ENCODE assay signal across 13 cellular contexts in the genomic region with DNA sequence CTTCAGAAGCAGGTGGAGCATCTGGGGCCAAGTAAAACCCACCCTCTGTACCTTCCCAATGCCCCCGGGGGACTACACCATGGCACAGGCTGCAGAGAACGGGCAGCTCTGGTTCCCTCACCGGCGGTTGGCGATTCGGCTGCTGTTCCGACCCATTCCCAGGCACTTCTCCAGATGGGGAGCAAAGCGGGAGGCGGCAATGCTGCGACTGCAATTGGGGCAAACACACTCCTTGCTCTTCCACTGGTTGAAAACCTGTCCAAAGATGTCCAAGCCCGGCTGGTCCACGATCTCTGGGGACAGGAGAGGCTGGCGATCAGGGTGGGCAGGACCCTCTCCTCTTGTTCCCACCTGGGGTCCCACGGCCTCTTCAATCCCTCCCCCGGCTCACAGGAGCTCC. TPM values are rescaled to one million over a fixed set of nuclear protein-coding genes. Genes with fewer than 3 reads are reported as not detected.
DNase-seq lines count a peak whose midpoint lies in the region; ATAC-seq lines count a peak whose summit lies in the region.
"Had no signal": no experiment of that assay in that cellular context is flagged by ENCODE, and none has a peak within 500 bp of the region (broad histone marks: within the 10 kb centered on the region; RNA-seq: fewer than 3 reads in every experiment).

No MANE protein-coding gene starts in this region.

- no peak for ATAC-seq in stimulated activated naive CD8-positive, alpha-beta T cell treated with anti-CD3 and anti-CD28 coated beads, Interleukin-15, amount 100 ng/mL, for 72 hours
- ATAC-seq in naive thymus-derived CD8-positive, alpha-beta T cell, result no peak
- ATAC-seq in GM21528 (IDR thresholded peaks at IDR 0.05; ENCODE audit: low FRiP score, unreplicated experiment), result no peak
- ATAC-seq in left ventricle myocardium superior, result no peak
- no peak for ATAC-seq in GM18907 (IDR thresholded peaks at IDR 0.05; ENCODE audit: unreplicated experiment)

- no peaks in the 10 kb centered on the region for H3K9me3 Mint-ChIP-seq in stimulated activated naive CD8-positive, alpha-beta T cell treated with anti-CD3 and anti-CD28 coated beads, Interleukin-15, Interleukin-2, amounts not matched to agents 100 ng/mL and 50 ng/mL, for 24 hours
- H3K9me3 Mint-ChIP-seq in stimulated activated naive CD8-positive, alpha-beta T cell treated with anti-CD3 and anti-CD28 coated beads, Interleukin-15, amount 100 ng/mL, for 72 hours, result no peaks in the 10 kb centered on the region
- no peaks in the 10 kb centered on the region for H3K9me3 Mint-ChIP-seq in naive thymus-derived CD8-positive, alpha-beta T cell

- no peaks in the 10 kb centered on the region for H3K27me3 Mint-ChIP-seq in stimulated activated naive CD8-positive, alpha-beta T cell treated with anti-CD3 and anti-CD28 coated beads, Interleukin-15, Interleukin-2, amounts not matched to agents 100 ng/mL and 50 ng/mL, for 24 hours
- H3K27me3 Mint-ChIP-seq in stimulated activated naive CD8-positive, alpha-beta T cell treated with anti-CD3 and anti-CD28 coated beads, Interleukin-15, amount 100 ng/mL, for 72 hours, result no peaks in the 10 kb centered on the region
- no peaks in the 10 kb centered on the region for H3K27me3 Mint-ChIP-seq in naive thymus-derived CD8-positive, alpha-beta T cell

- no peaks in the 10 kb centered on the region for H3K27me3 ChIP-seq in adipocyte (replicated peaks; ENCODE audit: control insufficient read depth, insufficient read depth, low read length)

- intact Hi-C loops in left ventricle myocardium superior (cut with micrococcal nuclease), result no loop called here

- H3K4me3 ChIP-seq in adipocyte (ENCODE audit: low read length), result peak overlapping the region; percentile 90

- peaks cover 23% of the 10 kb centered on the region for H3K4me1 Mint-ChIP-seq in stimulated activated naive CD8-positive, alpha-beta T cell treated with anti-CD3 and anti-CD28 coated beads, Interleukin-15, Interleukin-2, amounts not matched to agents 100 ng/mL and 50 ng/mL, for 24 hours (ENCODE audit: low read depth)
- peaks cover 31% of the 10 kb centered on the region for H3K4me1 Mint-ChIP-seq in stimulated activated naive CD8-positive, alpha-beta T cell treated with anti-CD3 and anti-CD28 coated beads, Interleukin-15, amount 100 ng/mL, for 72 hours
- H3K4me1 Mint-ChIP-seq in naive thymus-derived CD8-positive, alpha-beta T cell, result peaks cover 21 to 35% (median 28%) of the 10 kb centered on the region in 4 donors

- no peaks in the 10 kb centered on the region for H3K9me3 ChIP-seq in adipocyte (ENCODE audit: control insufficient read depth, low read length)

- peak overlapping the region; percentile 98 for H3K9ac ChIP-seq in adipocyte (ENCODE audit: low read length)

- H3K4me1 ChIP-seq in adipocyte (ENCODE audit: control insufficient read depth, insufficient read depth, low read length), result peaks cover 37% of the 10 kb centered on the region

- DNase-seq in stimulated activated naive CD8-positive, alpha-beta T cell treated with anti-CD3 and anti-CD28 coated beads, Interleukin-15, amount 100 ng/mL, for 72 hours, result no peak
- DNase-seq in adipocyte (ENCODE audit: low read depth), result no peak
- DNase-seq in naive thymus-derived CD8-positive, alpha-beta T cell, result no peak
- DNase-seq in left ventricle myocardium superior, result no peak
- no peak for DNase-seq in foreskin melanocyte
- DNase-seq: activated CD4-positive, alpha-beta T cell treated with anti-CD3 and anti-CD28 coated beads for 48 hours; kidney glomerular epithelial cell; NCI-H187 treated with DMSO at 0.1 percent for 48 hours; nucleus accumbens had no signal

- POLR2A ChIA-PET in naive thymus-derived CD8-positive, alpha-beta T cell (lab: Charles Lee), result interaction anchor here (0.6 to 11.1 kb wide), 6 partner anchors 10 to 476 kb away, joined by 8 to 367 read pairs (median 13); a partner anchor contains a TSS

- H3K4me3 Mint-ChIP-seq in stimulated activated naive CD8-positive, alpha-beta T cell treated with anti-CD3 and anti-CD28 coated beads, Interleukin-15, Interleukin-2, amounts not matched to agents 100 ng/mL and 50 ng/mL, for 24 hours, result no peak overlapping the region
- H3K4me3 Mint-ChIP-seq in stimulated activated naive CD8-positive, alpha-beta T cell treated with anti-CD3 and anti-CD28 coated beads, Interleukin-15, amount 100 ng/mL, for 72 hours, result peak overlapping the region in 1 of 2 donors; percentile 83
- H3K4me3 Mint-ChIP-seq in naive thymus-derived CD8-positive, alpha-beta T cell, result peak overlapping the region in 3 of 10 donors; percentile 89 to 96 (median 92)

- H3K36me3 Mint-ChIP-seq in stimulated activated naive CD8-positive, alpha-beta T cell treated with anti-CD3 and anti-CD28 coated beads, Interleukin-15, Interleukin-2, amounts not matched to agents 100 ng/mL and 50 ng/mL, for 24 hours (ENCODE audit: low read depth), result peaks cover 39% of the 10 kb centered on the region
- H3K36me3 Mint-ChIP-seq in naive thymus-derived CD8-positive, alpha-beta T cell, result peaks cover 0 to 50% (median 2%) of the 10 kb centered on the region in 3 donors

- peak overlapping the region; percentile 79 for H3K27ac Mint-ChIP-seq in stimulated activated naive CD8-positive, alpha-beta T cell treated with anti-CD3 and anti-CD28 coated beads, Interleukin-15, Interleukin-2, amounts not matched to agents 100 ng/mL and 50 ng/mL, for 24 hours
- peak overlapping the region in 1 of 2 donors; percentile 39 for H3K27ac Mint-ChIP-seq in stimulated activated naive CD8-positive, alpha-beta T cell treated with anti-CD3 and anti-CD28 coated beads, Interleukin-15, amount 100 ng/mL, for 72 hours
- H3K27ac Mint-ChIP-seq in naive thymus-derived CD8-positive, alpha-beta T cell, result peak overlapping the region in 6 of 10 donors; percentile 90 to 97 (median 96)

- peaks cover 48% of the 10 kb centered on the region for H3K36me3 ChIP-seq in adipocyte (ENCODE audit: control insufficient read depth, insufficient read depth, low read length, severe bottlenecking)

RNA-seq across cellular contexts. Expression of a gene that starts 2.6 kb away (rescaled TPM):
- total RNA-seq in naive thymus-derived CD8-positive, alpha-beta T cell, result 100 to 1,000 TPM; 125 TPM
- 10 to 100 TPM in 2 of 3 donors, 1 to 10 TPM in 1; 9.3 to 14.2 (median 10.6) TPM for polyA plus RNA-seq in naive thymus-derived CD8-positive, alpha-beta T cell
- total RNA-seq in left ventricle myocardium superior, result 36.0 TPM

RNA-seq across cellular contexts. Expression of a gene that starts 10.3 kb away (rescaled TPM):
- 10 to 100 TPM; 45.8 to 50.5 TPM for total RNA-seq in naive thymus-derived CD8-positive, alpha-beta T cell
- 10 to 100 TPM; 22.1 to 30.2 (median 25.5) TPM for polyA plus RNA-seq in naive thymus-derived CD8-positive, alpha-beta T cell
- total RNA-seq in left ventricle myocardium superior, result 23.6 TPM

RNA-seq across cellular contexts. Expression of a gene that starts 22.4 kb away (rescaled TPM):
- total RNA-seq in naive thymus-derived CD8-positive, alpha-beta T cell, result 100 to 1,000 TPM; 348 to 362 TPM
- 10 to 100 TPM; 41.5 to 94.2 (median 73.3) TPM for polyA plus RNA-seq in naive thymus-derived CD8-positive, alpha-beta T cell
- 65.2 TPM for total RNA-seq in left ventricle myocardium superior

RNA-seq across cellular contexts. Expression of a gene that starts 26.6 kb away (rescaled TPM):
- total RNA-seq in naive thymus-derived CD8-positive, alpha-beta T cell, result not detected
- polyA plus RNA-seq in naive thymus-derived CD8-positive, alpha-beta T cell, result under 1 TPM in 1 of 3 donors, not detected in 2; 0.09 TPM
- 17.0 TPM for total RNA-seq in left ventricle myocardium superior
- total RNA-seq: LHCN-M2 had no signal

RNA-seq across cellular contexts. Expression of a gene that starts 55.4 kb away (rescaled TPM):
- total RNA-seq in naive thymus-derived CD8-positive, alpha-beta T cell, result 1 to 10 TPM in 1 of 2 experiments, under 1 TPM in 1; 0.88 to 1.2 TPM
- polyA plus RNA-seq in naive thymus-derived CD8-positive, alpha-beta T cell, result under 1 TPM in 2 of 3 donors, not detected in 1; 0.08 to 0.24 TPM
- 1.5 TPM for total RNA-seq in left ventricle myocardium superior
